22 cellular contexts compared by ENCODE assay signal in genomic region chr1:6949991-6950765, GRCh38.
"Had no signal": no experiment of that assay in that cellular context is flagged by ENCODE, and none has a peak within 500 bp of the region (broad histone marks: within the 10 kb centered on the region; RNA-seq: fewer than 3 reads in every experiment).

No MANE protein-coding gene starts in this region.

- H3K27ac Mint-ChIP-seq: activated CD8-positive, alpha-beta T cell treated with anti-CD3 and anti-CD28 coated beads, Interleukin-2, amount 10 ng/mL, durations not matched to agents 7 days and 5 days; activated naive CD8-positive, alpha-beta T cell treated with anti-CD3 and anti-CD28 coated beads for 36 hours; dendritic cell treated with granulocyte-macrophage colony-stimulating factor and Interleukin-4, amounts not matched to agents 40 ng/mL and 50 ng/mL, for 4 days; effector memory CD8-positive, alpha-beta T cell had no signal

- H3K27ac ChIP-seq: brain microvascular endothelial cell, epithelial cell of prostate, heart left ventricle, lower lobe of right lung, ovary, sigmoid colon, spleen, stomach, testis, upper lobe of right lung had no signal

- H3K36me3 Mint-ChIP-seq: activated naive CD8-positive, alpha-beta T cell treated with anti-CD3 and anti-CD28 coated beads for 36 hours; immature natural killer cell had no signal

- DNase-seq: activated CD4-positive, alpha-beta T cell treated with anti-CD3 and anti-CD28 coated beads for 4 hours; activated CD8-positive, alpha-beta memory T cell treated with anti-CD3 and anti-CD28 coated beads, Interleukin-2, amount 50 U/mL, for 4 hours; activated CD8-positive, alpha-beta T cell treated with anti-CD3 and anti-CD28 coated beads, Interleukin-2, amount 10 ng/mL, durations not matched to agents 7 days and 5 days; activated effector memory CD4-positive, alpha-beta T cell treated with anti-CD3 and anti-CD28 coated beads, Interleukin-2, amount 50 U/mL, for 16 hours; activated naive CD8-positive, alpha-beta T cell treated with anti-CD3 and anti-CD28 coated beads for 36 hours; activated T-cell treated with anti-CD3 and anti-CD28 coated beads, Interleukin-2, amount 50 U/mL, for 48 hours; brain microvascular endothelial cell; effector memory CD8-positive, alpha-beta T cell; heart left ventricle; immature natural killer cell; lower lobe of right lung; midbrain; ovary; sigmoid colon; spleen; stomach; T-helper 1 cell; testis; upper lobe of right lung had no signal

- H3K4me3 ChIP-seq: heart left ventricle, lower lobe of right lung, ovary, sigmoid colon, spleen, stomach, testis, upper lobe of right lung had no signal

- H3K27me3 ChIP-seq: brain microvascular endothelial cell, heart left ventricle, ovary, spleen, testis, upper lobe of right lung had no signal

- H3K4me1 Mint-ChIP-seq: immature natural killer cell had no signal

- H3K36me3 ChIP-seq: brain microvascular endothelial cell, heart left ventricle, lower lobe of right lung, ovary, sigmoid colon, spleen, stomach, upper lobe of right lung had no signal

- ATAC-seq: activated CD8-positive, alpha-beta T cell treated with anti-CD3 and anti-CD28 coated beads, Interleukin-2, amount 10 ng/mL, durations not matched to agents 7 days and 5 days; effector memory CD8-positive, alpha-beta T cell; lower lobe of right lung; upper lobe of right lung had no signal

- H3K9me3 Mint-ChIP-seq: activated naive CD8-positive, alpha-beta T cell treated with anti-CD3 and anti-CD28 coated beads for 36 hours; dendritic cell treated with granulocyte-macrophage colony-stimulating factor and Interleukin-4, amounts not matched to agents 40 ng/mL and 50 ng/mL, for 4 days; effector memory CD8-positive, alpha-beta T cell; immature natural killer cell; neural crest cell had no signal

- H3K9me3 ChIP-seq: heart left ventricle, lower lobe of right lung, ovary, sigmoid colon, spleen, stomach, testis, upper lobe of right lung had no signal

- H3K4me3 Mint-ChIP-seq: activated CD8-positive, alpha-beta T cell treated with anti-CD3 and anti-CD28 coated beads, Interleukin-2, amount 10 ng/mL, durations not matched to agents 7 days and 5 days; activated naive CD8-positive, alpha-beta T cell treated with anti-CD3 and anti-CD28 coated beads for 36 hours; dendritic cell treated with granulocyte-macrophage colony-stimulating factor and Interleukin-4, amounts not matched to agents 40 ng/mL and 50 ng/mL, for 4 days; effector memory CD8-positive, alpha-beta T cell; immature natural killer cell; neural crest cell had no signal

- H3K27me3 Mint-ChIP-seq: activated naive CD8-positive, alpha-beta T cell treated with anti-CD3 and anti-CD28 coated beads for 36 hours; dendritic cell treated with granulocyte-macrophage colony-stimulating factor and Interleukin-4, amounts not matched to agents 40 ng/mL and 50 ng/mL, for 4 days had no signal

- H3K4me1 ChIP-seq: heart left ventricle, lower lobe of right lung, sigmoid colon, spleen, stomach, upper lobe of right lung had no signal
